8 cellular contexts compared by ENCODE assay signal in genomic region chr20:19757487-19757972, GRCh38. TPM values are rescaled to one million over a fixed set of nuclear protein-coding genes. Genes with fewer than 3 reads are reported as not detected.
DNase-seq lines count a peak whose midpoint lies in the region; ATAC-seq, FAIRE-seq and TF ChIP-seq lines count a peak whose summit lies in the region.

No MANE protein-coding gene starts in this region.

- no peaks in the 10 kb centered on the region for H3K27me3 ChIP-seq in small intestine (ENCODE audit: control insufficient read depth in 2 of 2, insufficient read depth in 2 of 2, low read length in 2 of 2)

- peak overlapping the region; percentile 82 for H3K27ac ChIP-seq in caudate nucleus (ENCODE audit: low read depth, low read length)
- H3K27ac ChIP-seq in small intestine (ENCODE audit: low read depth in 1 of 2, low read length in 1 of 2) = peak overlapping the region; percentile 85 to 96

- no peak for FAIRE-seq in small intestine (lab: Jason Lieb, UNC)

- no peak for TF ChIP-seq POLR2A in erythroblast (IDR thresholded peaks at IDR 0.05; ENCODE audit: low read length)

- H3K4me3 ChIP-seq in small intestine (ENCODE audit: low read depth in 1 of 2, low read length in 2 of 2) = peak overlapping the region; percentile 48 to 64

- no peaks in the 10 kb centered on the region for H3K36me3 ChIP-seq in small intestine (ENCODE audit: control insufficient read depth in 2 of 2, insufficient read depth in 2 of 2, low read length in 2 of 2)

- DNase-seq in DMS153 (lab: John Stamatoyannopoulos, UW) (peak; percentile 21), NCI-H1105 treated with DMSO at 0.1 percent for 48 hours (lab: John Stamatoyannopoulos, UW) (peak; percentile 26), caudate nucleus (lab: John Stamatoyannopoulos, UW) (peak in 37 of 61 donors; percentile 11 to 72 (median 42)), islet precursor cell (peak; percentile 87), small intestine (peak; percentile 58), erythroblast (lab: John Stamatoyannopoulos, UW) (no peak), KG1 (lab: John Stamatoyannopoulos, UW) (no peak)

- H3K4me1 ChIP-seq in small intestine (ENCODE audit: control insufficient read depth in 2 of 2, insufficient read depth in 1 of 2, low read depth in 1 of 2, low read length in 1 of 2) = peaks cover 0 to 2% of the 10 kb centered on the region in 2 donors

- H3K9me3 ChIP-seq in small intestine (ENCODE audit: control insufficient read depth, low read depth) = no peaks in the 10 kb centered on the region

- no peak for ATAC-seq in HG03565 (IDR thresholded peaks at IDR 0.05; ENCODE audit: unreplicated experiment)

- WGBS in small intestine, 3 donors = 1 to 3% (median 1%) methylated on average over 33 of the region's 33 CpGs

RNA-seq across cellular contexts. Expression of gene RIN2, which starts 0.5 kb away (rescaled TPM):
- polyA plus RNA-seq in small intestine = 10 to 100 TPM; 14.3 to 17.0 (median 17.0) TPM

Comparison
In these comparisons a context has a peak if more than half of its experiments do, and no peak if none do; other contexts are left out.
1. DNase-seq: peak in DMS153 (single experiment), NCI-H1105 treated with DMSO at 0.1 percent for 48 hours (single experiment), caudate nucleus (37 of 61), islet precursor cell (single experiment) and small intestine (single experiment); none in erythroblast (0 of 2) and KG1 (single experiment).